In genomic region chr4:55820260-55820659, GRCh38 we compare ENCODE assay signal across 18 cellular contexts. TPM values are rescaled to one million over a fixed set of nuclear protein-coding genes. Genes with fewer than 3 reads are reported as not detected.
"Had no signal": no experiment of that assay in that cellular context is flagged by ENCODE, and none has a peak within 500 bp of the region (broad histone marks: within the 10 kb centered on the region; RNA-seq: fewer than 3 reads in every experiment).

No MANE protein-coding gene starts in this region.

- H3K9me3 Mint-ChIP-seq: activated CD4-positive, alpha-beta T cell treated with anti-CD3 and anti-CD28 coated beads, Interleukin-2, amount 10 ng/mL, durations not matched to agents 7 days and 5 days; activated naive CD4-positive, alpha-beta T cell treated with anti-CD3 and anti-CD28 coated beads, Interleukin-2, amount 10 ng/mL, durations not matched to agents 7 days and 5 days; activated T-helper 17 cell treated with anti-CD3 and anti-CD28 coated beads, Interleukin-2, amount 50 U/mL, for 72 hours; central memory CD8-positive, alpha-beta T cell; neural crest cell; T-helper 1 cell treated with Interleukin-12 subunit alpha and Interleukin-12 subunit beta and Interleukin-4 antibody, amounts not matched to agents 30 μg/mL and 1 μg/mL, for 36 hours had no signal

- H3K36me3 Mint-ChIP-seq: activated naive CD4-positive, alpha-beta T cell treated with anti-CD3 and anti-CD28 coated beads, Interleukin-2, amount 10 ng/mL, durations not matched to agents 7 days and 5 days had no signal

- H3K27ac ChIP-seq: adrenal gland, parathyroid adenoma had no signal

- H3K36me3 ChIP-seq: adrenal gland had no signal

- H3K4me3 ChIP-seq: adrenal gland had no signal

- H3K79me2 ChIP-seq: parathyroid adenoma had no signal

- ATAC-seq: activated T-helper 17 cell treated with anti-CD3 and anti-CD28 coated beads, Interleukin-2, amount 50 U/mL, for 72 hours; stimulated activated naive CD8-positive, alpha-beta T cell treated with anti-CD3 and anti-CD28 coated beads, Interleukin-15, amount 100 ng/mL, for 72 hours had no signal

- H3K9me3 ChIP-seq: adrenal gland had no signal

- H3K27ac Mint-ChIP-seq: activated B cell treated with CpG ODN at 0.5 μM for 24 hours; activated CD4-positive, alpha-beta T cell treated with anti-CD3 and anti-CD28 coated beads, Interleukin-2, amount 10 ng/mL, durations not matched to agents 7 days and 5 days; activated naive CD4-positive, alpha-beta T cell treated with anti-CD3 and anti-CD28 coated beads, Interleukin-2, amount 10 ng/mL, durations not matched to agents 7 days and 5 days; activated T-helper 17 cell treated with anti-CD3 and anti-CD28 coated beads, Interleukin-2, amount 50 U/mL, for 72 hours; T-helper 1 cell treated with Interleukin-12 subunit alpha and Interleukin-12 subunit beta and Interleukin-4 antibody, amounts not matched to agents 30 μg/mL and 1 μg/mL, for 36 hours had no signal

- DNase-seq: activated B cell treated with CpG ODN at 0.5 μM for 24 hours; activated CD4-positive, alpha-beta T cell treated with anti-CD3 and anti-CD28 coated beads, Interleukin-2, amount 10 ng/mL, durations not matched to agents 7 days and 5 days; activated CD8-positive, alpha-beta memory T cell treated with anti-CD3 and anti-CD28 coated beads for 24 hours; activated naive CD4-positive, alpha-beta T cell treated with anti-CD3 and anti-CD28 coated beads, Interleukin-2, amount 10 ng/mL, durations not matched to agents 7 days and 5 days; effector memory CD4-positive, alpha-beta T cell; stimulated activated CD4-positive, alpha-beta T cell treated with anti-CD3 and anti-CD28 coated beads, Interleukin-4, amount 100 ng/mL, for 4 hours had no signal

- H3K4me1 ChIP-seq: adrenal gland, parathyroid adenoma had no signal

- H3K4me3 Mint-ChIP-seq: activated B cell treated with CpG ODN at 0.5 μM for 24 hours; activated CD4-positive, alpha-beta T cell treated with anti-CD3 and anti-CD28 coated beads, Interleukin-2, amount 10 ng/mL, durations not matched to agents 7 days and 5 days; activated naive CD4-positive, alpha-beta T cell treated with anti-CD3 and anti-CD28 coated beads, Interleukin-2, amount 10 ng/mL, durations not matched to agents 7 days and 5 days; T-helper 1 cell treated with Interleukin-12 subunit alpha and Interleukin-12 subunit beta and Interleukin-4 antibody, amounts not matched to agents 30 μg/mL and 1 μg/mL, for 36 hours had no signal

- H3K9ac ChIP-seq: parathyroid adenoma had no signal

RNA-seq across cellular contexts. Expression of gene EXOC1L, which starts 0.7 kb away (rescaled TPM):
- total RNA-seq: activated B cell treated with CpG ODN at 0.5 μM for 24 hours; activated CD4-positive, alpha-beta T cell treated with anti-CD3 and anti-CD28 coated beads, Interleukin-2, amount 10 ng/mL, durations not matched to agents 7 days and 5 days; activated T-helper 17 cell treated with anti-CD3 and anti-CD28 coated beads, Interleukin-2, amount 50 U/mL, for 72 hours; adrenal gland; epithelial cell of proximal tubule; fibroblast of villous mesenchyme; mesenteric fat pad; neural crest cell; renal cortical epithelial cell had no signal
- polyA plus RNA-seq: thymus had no signal
